ENCODE assay signal across 8 cellular contexts in genomic region chr9:36148652-36149051, GRCh38. TPM values are rescaled to one million over a fixed set of nuclear protein-coding genes. Genes with fewer than 3 reads are reported as not detected.
DNase-seq lines count a peak whose midpoint lies in the region; ATAC-seq, FAIRE-seq and TF ChIP-seq lines count a peak whose summit lies in the region.

No MANE protein-coding gene starts in this region.

- H3K4me2 ChIP-seq in neural progenitor cell = no peak overlapping the region

- H3K9me3 ChIP-seq in lung (ENCODE audit: control insufficient read depth in 2 of 2, insufficient read depth in 1 of 2, low read length in 1 of 2) = peaks cover 0 to 2% of the 10 kb centered on the region in 2 donors
- no peaks in the 10 kb centered on the region for H3K9me3 ChIP-seq in neural progenitor cell (ENCODE audit: low read depth)

- peaks cover 7% of the 10 kb centered on the region for H3K36me3 Mint-ChIP-seq in neural progenitor cell

- H3K9me3 Mint-ChIP-seq in neural progenitor cell = peaks cover 9% of the 10 kb centered on the region

- no peak overlapping the region for H3K4me3 Mint-ChIP-seq in neural progenitor cell

- peaks cover 5% of the 10 kb centered on the region for H3K4me1 Mint-ChIP-seq in neural progenitor cell

- no peak overlapping the region for H3K4me3 ChIP-seq in HL-60 (replicated peaks; ENCODE audit: insufficient read depth, low read length)
- H3K4me3 ChIP-seq in lung = no peak overlapping the region
- H3K4me3 ChIP-seq in neural progenitor cell = no peak overlapping the region

- no peaks in the 10 kb centered on the region for H4K20me1 ChIP-seq in neural progenitor cell (ENCODE audit: low read depth)

- H3K4me1 ChIP-seq in lung (ENCODE audit: control insufficient read depth in 2 of 2, insufficient read depth in 2 of 2, low read length in 2 of 2) = peaks cover 0 to 16% of the 10 kb centered on the region in 2 donors
- H3K4me1 ChIP-seq in neural progenitor cell = no peaks in the 10 kb centered on the region

- 62 to 74% methylated on average over 7 to 8 of the region's 8 CpGs for WGBS in lung, 2 donors

- FAIRE-seq in GM12892 (lab: Jason Lieb, UNC) = peak; percentile 50

- H3K27ac ChIP-seq in HL-60 (replicated peaks) = no peak overlapping the region
- H3K27ac ChIP-seq in lung (ENCODE audit: low read depth in 1 of 2, low read length in 1 of 2) = peak overlapping the region in 1 of 2 donors; percentile 43
- H3K27ac ChIP-seq in neural progenitor cell = no peak overlapping the region

- no peak overlapping the region for H3K9ac ChIP-seq in neural progenitor cell

- TF ChIP-seq CTCF in HL-60 (IDR thresholded peaks at IDR 0.05; ENCODE audit: insufficient read depth, low read length) = no peak
- TF ChIP-seq CTCF in lung (IDR thresholded peaks at IDR 0.05; ENCODE audit: control extremely low read depth, extremely low read depth) = no peak
- no peak for TF ChIP-seq CTCF in neural progenitor cell (IDR thresholded peaks at IDR 0.05)

- no peaks in the 10 kb centered on the region for H3K27me3 Mint-ChIP-seq in neural progenitor cell (ENCODE audit: insufficient read depth, low read depth)

- no peak for TF ChIP-seq POLR2A in GM12892 (IDR thresholded peaks at IDR 0.05; ENCODE audit: low read depth, low read length)

- H3K36me3 ChIP-seq in lung (ENCODE audit: control insufficient read depth in 2 of 2, insufficient read depth in 2 of 2, low read length in 2 of 2) (peaks cover 0 to 2% of the 10 kb centered on the region in 2 donors), neural progenitor cell (no peaks in the 10 kb centered on the region)

- no peaks in the 10 kb centered on the region for H3K27me3 ChIP-seq in HL-60 (ENCODE audit: insufficient read depth, poor library complexity, severe bottlenecking)
- H3K27me3 ChIP-seq in lung (ENCODE audit: control insufficient read depth, insufficient read depth) = no peaks in the 10 kb centered on the region
- no peaks in the 10 kb centered on the region for H3K27me3 ChIP-seq in neural progenitor cell

- H3K79me2 ChIP-seq in neural progenitor cell (ENCODE audit: low read depth) = no peaks in the 10 kb centered on the region

- no peaks in the 10 kb centered on the region for H3F3A ChIP-seq in neural progenitor cell (ENCODE audit: low read depth)

- no peak overlapping the region for H2AFZ ChIP-seq in neural progenitor cell (replicated peaks)

- H3K27ac Mint-ChIP-seq in neural progenitor cell = no peak overlapping the region

- peak; percentile 38 for ATAC-seq in lung (ENCODE audit: insufficient read depth, low FRiP score)

- peak; percentile 70 for DNase-seq in GM12892 (ENCODE audit: insufficient read length)
- peak; percentile 75 to 82 for DNase-seq in HL-60 (ENCODE audit: low read depth in 1 of 2, low spot score in 1 of 2)
- DNase-seq in activated CD4-positive, alpha-beta T cell treated with anti-CD3 and anti-CD28 coated beads for 4 hours = peak; percentile 59 to 78
- peak; percentile 64 to 83 for DNase-seq in cerebellar nuclear complex (lab: John Stamatoyannopoulos, UW)
- DNase-seq in lung (ENCODE audit: low spot score) = peak; percentile 86
- peak; percentile 65 to 66 for DNase-seq in stimulated activated CD8-positive, alpha-beta memory T cell treated with anti-CD3 and anti-CD28 coated beads, Interleukin-2, amount 100 ng/mL, for 1 hour (ENCODE audit: low read depth in 2 of 2)
- no peak for DNase-seq in neural progenitor cell (ENCODE audit: low spot score)
- no peak for DNase-seq in iPS-NIHi7 (ENCODE audit: extremely low spot score)

RNA-seq across cellular contexts. Expression of gene GLIPR2, which starts 12.1 kb away (rescaled TPM):
- polyA plus RNA-seq in GM12892 (2012; ENCODE audit: missing spikeins) = 4.0 TPM
- total RNA-seq in lung = 100 to 1,000 TPM in 1 of 2 donors, 10 to 100 TPM in 1; 17.4 to 112 TPM
- polyA plus RNA-seq in lung = 10 to 100 TPM; 61.6 to 90.0 TPM
- total RNA-seq in neural progenitor cell (ENCODE audit: low replicate concordance) = 12.4 and 17.4 TPM in 2 replicates

RNA-seq across cellular contexts. Expression of gene CCIN, which starts 20.5 kb away (rescaled TPM):
- polyA plus RNA-seq in GM12892 (2012; ENCODE audit: missing spikeins) = not detected
- total RNA-seq in lung = under 1 TPM in 1 of 2 donors, not detected in 1; 0.89 TPM
- polyA plus RNA-seq in lung = under 1 TPM; 0.12 to 0.15 TPM
- total RNA-seq in neural progenitor cell (ENCODE audit: low replicate concordance) = not detected in 2 replicates

RNA-seq across cellular contexts. Expression of gene CLTA, which starts 42.1 kb away (rescaled TPM):
- polyA plus RNA-seq in GM12892 (2012; ENCODE audit: missing spikeins) = 157 TPM
- total RNA-seq in lung (100 to 1,000 TPM; 143 to 195 TPM), neural progenitor cell (ENCODE audit: low replicate concordance) (199 and 203 TPM in 2 replicates)
- 100 to 1,000 TPM; 145 to 269 TPM for polyA plus RNA-seq in lung

Comparison
In these comparisons a context has a peak if more than half of its experiments do, and no peak if none do; other contexts are left out.
1. DNase-seq: peak in GM12892 (single experiment), HL-60 (2 of 2), activated CD4-positive, alpha-beta T cell treated with anti-CD3 and anti-CD28 coated beads for 4 hours (2 of 2), cerebellar nuclear complex (2 of 2), lung (single experiment) and stimulated activated CD8-positive, alpha-beta memory T cell treated with anti-CD3 and anti-CD28 coated beads, Interleukin-2, amount 100 ng/mL, for 1 hour (2 of 2); none in neural progenitor cell (single experiment) and iPS-NIHi7 (single experiment).